Comparison of ENCODE assay signal across 9 cellular contexts in genomic region chr6:1310628-1311399, GRCh38. TPM values are rescaled to one million over a fixed set of nuclear protein-coding genes. Genes with fewer than 3 reads are reported as not detected.
A peak's percentile ranks its signal among the peaks of the same experiment; 100 is the strongest.
DNase-seq lines count a peak whose midpoint lies in the region; ATAC-seq and TF ChIP-seq lines count a peak whose summit lies in the region.
"Had no signal": no experiment of that assay in that cellular context is flagged by ENCODE, and none has a peak within 500 bp of the region (broad histone marks: within the 10 kb centered on the region; RNA-seq: fewer than 3 reads in every experiment).

No MANE protein-coding gene starts in this region.

- peaks cover 6 to 15% of the 10 kb centered on the region in 2 donors for H3K4me1 Mint-ChIP-seq in natural killer cell
- peaks cover 12 to 19% of the 10 kb centered on the region in 2 donors for H3K4me1 Mint-ChIP-seq in natural killer cell treated with Interleukin-12 subunit alpha and Interleukin-12 subunit beta and Interleukin-15 and Interleukin-18, amount 100 ng/mL, for 72 hours (ENCODE audit: low read depth in 2 of 2)
- H3K4me1 Mint-ChIP-seq in chondrocyte (ENCODE audit: low read depth), result peaks cover 19% of the 10 kb centered on the region
- peaks cover 18% of the 10 kb centered on the region for H3K4me1 Mint-ChIP-seq in mesothelial cell of epicardium

- H3K36me3 ChIP-seq in adrenal gland (replicated peaks in 1 of 2), result no peaks in the 10 kb centered on the region

- no peak overlapping the region for H3K27ac Mint-ChIP-seq in natural killer cell
- H3K27ac Mint-ChIP-seq in natural killer cell treated with Interleukin-12 subunit alpha and Interleukin-12 subunit beta and Interleukin-15 and Interleukin-18, amount 100 ng/mL, for 72 hours, result no peak overlapping the region
- H3K27ac Mint-ChIP-seq in chondrocyte (ENCODE audit: unreplicated experiment), result no peak overlapping the region
- no peak overlapping the region for H3K27ac Mint-ChIP-seq in mesothelial cell of epicardium

- intact Hi-C loops in natural killer cell (cut with micrococcal nuclease) (no loop called here), adrenal gland (cut with DNase I) (no loop called here)

- H3K36me3 Mint-ChIP-seq in natural killer cell, result no peaks in the 10 kb centered on the region
- peaks cover 6% of the 10 kb centered on the region for H3K36me3 Mint-ChIP-seq in natural killer cell treated with Interleukin-12 subunit alpha and Interleukin-12 subunit beta and Interleukin-15 and Interleukin-18, amount 100 ng/mL, for 72 hours
- H3K36me3 Mint-ChIP-seq in chondrocyte (ENCODE audit: low read depth), result no peaks in the 10 kb centered on the region
- H3K36me3 Mint-ChIP-seq in mesothelial cell of epicardium, result no peaks in the 10 kb centered on the region

- 2 to 3% (median 3%) methylated on average over 37 to 43 of the region's 43 CpGs for WGBS in adrenal gland, 4 donors

- H3K4me3 ChIP-seq in adrenal gland, result peak overlapping the region in 1 of 4 donors; percentile 37

- DNase-seq in natural killer cell (no peak), chondrocyte (ENCODE audit: low spot score) (no peak), mesothelial cell of epicardium (ENCODE audit: low spot score in 2 of 2, unreplicated experiment in 2 of 2) (no peak), NCI-H1694 (lab: John Stamatoyannopoulos, UW) (no peak), erythroblast (lab: John Stamatoyannopoulos, UW) (no peak), amniotic stem cell (lab: John Stamatoyannopoulos, UW) (no peak), adrenal gland (no peak)
- no peak for DNase-seq in natural killer cell treated with Interleukin-12 subunit alpha and Interleukin-12 subunit beta and Interleukin-15 and Interleukin-18, amount 100 ng/mL, for 72 hours (ENCODE audit: low spot score)
- DNase-seq: activated naive CD4-positive, alpha-beta T cell treated with Interleukin-2 at 50 U/mL for 16 hours had no signal

- peak overlapping the region; percentile 17 for H3K4me3 Mint-ChIP-seq in natural killer cell
- no peak overlapping the region for H3K4me3 Mint-ChIP-seq in natural killer cell treated with Interleukin-12 subunit alpha and Interleukin-12 subunit beta and Interleukin-15 and Interleukin-18, amount 100 ng/mL, for 72 hours
- peak overlapping the region; percentile 72 for H3K4me3 Mint-ChIP-seq in chondrocyte (ENCODE audit: unreplicated experiment)
- H3K4me3 Mint-ChIP-seq in mesothelial cell of epicardium, result peak overlapping the region; percentile 72

- H3K27me3 Mint-ChIP-seq in natural killer cell (ENCODE audit: low read depth in 2 of 2) (peaks cover 61 to 68% of the 10 kb centered on the region in 2 donors), chondrocyte (ENCODE audit: low read depth) (peaks cover 78% of the 10 kb centered on the region), mesothelial cell of epicardium (ENCODE audit: low read depth) (peaks cover 91% of the 10 kb centered on the region)
- H3K27me3 Mint-ChIP-seq in natural killer cell treated with Interleukin-12 subunit alpha and Interleukin-12 subunit beta and Interleukin-15 and Interleukin-18, amount 100 ng/mL, for 72 hours, result peaks cover 56 to 66% of the 10 kb centered on the region in 2 donors

- no peak for ATAC-seq in natural killer cell
- no peak for ATAC-seq in natural killer cell treated with Interleukin-12 subunit alpha and Interleukin-12 subunit beta and Interleukin-15 and Interleukin-18, amount 100 ng/mL, for 72 hours

- H3K9me3 Mint-ChIP-seq in natural killer cell (no peaks in the 10 kb centered on the region), chondrocyte (ENCODE audit: low read depth) (peaks cover 10% of the 10 kb centered on the region), mesothelial cell of epicardium (peaks cover 9% of the 10 kb centered on the region)
- no peaks in the 10 kb centered on the region for H3K9me3 Mint-ChIP-seq in natural killer cell treated with Interleukin-12 subunit alpha and Interleukin-12 subunit beta and Interleukin-15 and Interleukin-18, amount 100 ng/mL, for 72 hours

- TF ChIP-seq CTCF in natural killer cell (IDR thresholded peaks at IDR 0.05), result no peak
- no peak for TF ChIP-seq CTCF in chondrocyte (IDR thresholded peaks at IDR 0.05)
- TF ChIP-seq CTCF in mesothelial cell of epicardium (IDR thresholded peaks at IDR 0.05; ENCODE audit: unreplicated experiment), result no peak
- TF ChIP-seq CTCF in adrenal gland (IDR thresholded peaks at IDR 0.05), result no peak

- no peak overlapping the region for H3K27ac ChIP-seq in adrenal gland

- H3K27me3 ChIP-seq in adrenal gland, result peaks cover 64% of the 10 kb centered on the region

- H3K4me1 ChIP-seq in adrenal gland (replicated peaks in 1 of 2), result peaks cover 5 to 8% of the 10 kb centered on the region in 2 donors

- no peak for TF ChIP-seq POLR2A in erythroblast (IDR thresholded peaks at IDR 0.05; ENCODE audit: low read length)
- no peak for TF ChIP-seq POLR2A in adrenal gland (IDR thresholded peaks at IDR 0.05)

- H3K9me3 ChIP-seq in adrenal gland (replicated peaks in 1 of 3), result no peaks in the 10 kb centered on the region

RNA-seq across cellular contexts. Expression of gene FOXQ1, which starts 1.1 kb away (rescaled TPM):
- total RNA-seq in natural killer cell (not detected), chondrocyte (0.15 TPM in 1 of 3 replicates, not detected in the others), mesothelial cell of epicardium (0.20 to 0.53 TPM (median 0.41 TPM) in 3 replicates), adrenal gland (under 1 TPM in 1 of 8 donors, not detected in 7; 0.11 TPM)
- not detected for total RNA-seq in natural killer cell treated with Interleukin-12 subunit alpha and Interleukin-12 subunit beta and Interleukin-15 and Interleukin-18, amount 100 ng/mL, for 72 hours
- polyA plus RNA-seq in adrenal gland, result under 1 TPM in 2 of 3 donors, not detected in 1; 0.05 to 0.24 TPM
